1 cellular context compared by ENCODE assay signal in genomic region chr16:82699262-82699661, GRCh38.
TF ChIP-seq lines count a peak whose summit lies in the region.

No MANE protein-coding gene starts in this region.

TF ChIP-seq in SK-N-SH, 30 proteins besides CTCF, POLR2A, EP300 and RAD21 (continued from another document):
- TF ChIP-seq REST (IDR thresholded peaks at IDR 0.05; ENCODE audit: low read depth, low read length) (no peak), FOXJ3 (CRISPR knock-in tag; IDR thresholded peaks at IDR 0.05) (no peak), GATA2 (CRISPR knock-in tag; IDR thresholded peaks at IDR 0.05) (no peak), CHD2 (IDR thresholded peaks at IDR 0.05; ENCODE audit: low read length, partially characterized antibody) (no peak), JUND (IDR thresholded peaks at IDR 0.05) (no peak), POLR2AphosphoS5 (IDR thresholded peaks at IDR 0.05; ENCODE audit: low read depth, low read length) (no peak), RCOR1 (IDR thresholded peaks at IDR 0.05; ENCODE audit: low read length) (no peak), NFIC (IDR thresholded peaks at IDR 0.05; ENCODE audit: borderline replicate concordance) (no peak), TEAD4 (IDR thresholded peaks at IDR 0.05; ENCODE audit: borderline replicate concordance, insufficient read depth) (no peak)
TF ChIP-seq in SK-N-SH: peak in this region for 0.
